Comparison of ENCODE assay signal across 22 cellular contexts in genomic region chr3:179168933-179169332, GRCh38.
"Had no signal": no experiment of that assay in that cellular context is flagged by ENCODE, and none has a peak within 500 bp of the region (broad histone marks: within the 10 kb centered on the region; RNA-seq: fewer than 3 reads in every experiment).

No MANE protein-coding gene starts in this region.

- H3K27ac Mint-ChIP-seq: activated naive CD4-positive, alpha-beta T cell treated with anti-CD3 and anti-CD28 coated beads, Interleukin-2, amount 50 U/mL, for 72 hours; activated T-cell treated with anti-CD3 and anti-CD28 coated beads, Interleukin-2, amount 50 U/mL, for 24 hours; activated T-helper 17 cell treated with anti-CD3 and anti-CD28 coated beads, Interleukin-2, amount 50 U/mL, for 72 hours; immature natural killer cell; T-helper 2 cell treated with Interferon-gamma antibody and Interleukin-4, amounts not matched to agents 5 μg/mL and 100 μg/mL, for 36 hours had no signal

- ATAC-seq: activated naive CD4-positive, alpha-beta T cell treated with anti-CD3 and anti-CD28 coated beads, Interleukin-2, amount 50 U/mL, for 72 hours; activated T-helper 17 cell treated with anti-CD3 and anti-CD28 coated beads, Interleukin-2, amount 50 U/mL, for 72 hours; left lung; naive thymus-derived CD4-positive, alpha-beta T cell; right lobe of liver; upper lobe of right lung had no signal

- DNase-seq: activated CD4-positive, alpha-beta T cell treated with anti-CD3 and anti-CD28 coated beads for 1 hour; activated CD8-positive, alpha-beta memory T cell treated with anti-CD3 and anti-CD28 coated beads for 24 hours; activated CD8-positive, alpha-beta memory T cell treated with anti-CD3 and anti-CD28 coated beads, Interleukin-2, amount 50 U/mL, for 4 hours; activated T-cell treated with anti-CD3 and anti-CD28 coated beads, Interleukin-2, amount 50 U/mL, for 24 hours; adrenal gland; brain microvascular endothelial cell; caudate nucleus; dermis blood vessel endothelial cell; effector memory CD4-positive, alpha-beta T cell; glutamatergic neuron; immature natural killer cell; left lung; naive thymus-derived CD4-positive, alpha-beta T cell; posterior cingulate gyrus; right lobe of liver; stimulated activated CD4-positive, alpha-beta T cell treated with anti-CD3 and anti-CD28 coated beads, Interleukin-1b, Interleukin-23, amount 100 ng/mL, for 48 hours; upper lobe of right lung; WERI-Rb-1 had no signal

- H3K36me3 Mint-ChIP-seq: immature natural killer cell had no signal

- H3K4me1 Mint-ChIP-seq: neural crest cell had no signal

- H3K27me3 Mint-ChIP-seq: activated T-cell treated with anti-CD3 and anti-CD28 coated beads, Interleukin-2, amount 50 U/mL, for 24 hours; activated T-helper 17 cell treated with anti-CD3 and anti-CD28 coated beads, Interleukin-2, amount 50 U/mL, for 72 hours; naive thymus-derived CD4-positive, alpha-beta T cell had no signal

- H3K9me3 Mint-ChIP-seq: T-helper 2 cell treated with Interferon-gamma antibody and Interleukin-4, amounts not matched to agents 5 μg/mL and 100 μg/mL, for 36 hours had no signal

- H3K4me3 Mint-ChIP-seq: activated T-cell treated with anti-CD3 and anti-CD28 coated beads, Interleukin-2, amount 50 U/mL, for 24 hours; activated T-helper 17 cell treated with anti-CD3 and anti-CD28 coated beads, Interleukin-2, amount 50 U/mL, for 72 hours; immature natural killer cell; neural crest cell; T-helper 2 cell treated with Interferon-gamma antibody and Interleukin-4, amounts not matched to agents 5 μg/mL and 100 μg/mL, for 36 hours had no signal
